ENCODE assay signal across 27 cellular contexts in genomic region chr20:62631336-62632317, GRCh38. TPM values are rescaled to one million over a fixed set of nuclear protein-coding genes. Genes with fewer than 3 reads are reported as not detected.
DNase-seq lines count a peak whose midpoint lies in the region; ATAC-seq and TF ChIP-seq lines count a peak whose summit lies in the region.
"Had no signal": no experiment of that assay in that cellular context is flagged by ENCODE, and none has a peak within 500 bp of the region (broad histone marks: within the 10 kb centered on the region; RNA-seq: fewer than 3 reads in every experiment).

No MANE protein-coding gene starts in this region.

- intact Hi-C loops in Right ventricle myocardium inferior (cut with DNase I) (no loop called here), heart right ventricle (cut with DNase I) (no loop called here), Panc1 (cut with micrococcal nuclease; ENCODE audit: unreplicated experiment) (no loop called here)
- intact Hi-C loops in activated T-helper 1 cell treated with anti-CD3 and anti-CD28 coated beads, Interleukin-12 subunit alpha, Interleukin-12 subunit beta, Interleukin-2, Interleukin-4 antibody, amounts not matched to agents 30 ng/mL and 10 ng/mL and 1 ng/mL, durations not matched to agents 14 hours and 24 hours and 36 hours (cut with micrococcal nuclease): no loop called here
- intact Hi-C loops in CD4-positive, alpha-beta memory T cell (cut with micrococcal nuclease): no loop called here

- no TSS peak for BruUV-seq in Panc1 (replicated peaks; lab: Mats Ljungman, UMichigan)

- no peaks in the 10 kb centered on the region for H3K9me3 Mint-ChIP-seq in stimulated activated memory B cell treated with anti-CD40 and anti-IgM and Interleukin-4, amounts not matched to agents 10 μg/mL and 1 μg/mL and 100 μg/mL, for 72 hours
- no peaks in the 10 kb centered on the region for H3K9me3 Mint-ChIP-seq in activated T-helper 1 cell treated with anti-CD3 and anti-CD28 coated beads, Interleukin-12 subunit alpha, Interleukin-12 subunit beta, Interleukin-2, Interleukin-4 antibody, amounts not matched to agents 30 ng/mL and 10 ng/mL and 1 ng/mL, durations not matched to agents 14 hours and 24 hours and 36 hours
- peaks cover 0 to 3% (median 0%) of the 10 kb centered on the region in 8 donors for H3K9me3 Mint-ChIP-seq in CD4-positive, alpha-beta memory T cell
- H3K9me3 Mint-ChIP-seq: activated T-cell treated with anti-CD3 and anti-CD28 coated beads, Interleukin-2, amount 50 U/mL, for 72 hours; GM23338; memory B cell; naive B cell had no signal

- in situ Hi-C loops in Panc1 (cut with HindIII; ENCODE audit: low pct_unique_long_range_greater_than_20kb, low sequenced_read_pairs): no loop called here

- no peaks in the 10 kb centered on the region for H3K36me3 Mint-ChIP-seq in stimulated activated memory B cell treated with anti-CD40 and anti-IgM and Interleukin-4, amounts not matched to agents 10 μg/mL and 1 μg/mL and 100 μg/mL, for 72 hours
- H3K36me3 Mint-ChIP-seq in activated T-helper 1 cell treated with anti-CD3 and anti-CD28 coated beads, Interleukin-12 subunit alpha, Interleukin-12 subunit beta, Interleukin-2, Interleukin-4 antibody, amounts not matched to agents 30 ng/mL and 10 ng/mL and 1 ng/mL, durations not matched to agents 14 hours and 24 hours and 36 hours (ENCODE audit: low read depth): no peaks in the 10 kb centered on the region
- H3K36me3 Mint-ChIP-seq in CD4-positive, alpha-beta memory T cell: no peaks in the 10 kb centered on the region
- H3K36me3 Mint-ChIP-seq: activated naive CD8-positive, alpha-beta T cell; memory B cell; naive B cell had no signal

- DNase-seq in Right ventricle myocardium inferior (ENCODE audit: missing footprints): peak; percentile 42
- no peak for DNase-seq in heart right ventricle
- DNase-seq in NCI-H2081 treated with DMSO at 0.1 percent for 48 hours (lab: John Stamatoyannopoulos, UW): peak; percentile 65
- DNase-seq in Panc1 (ENCODE audit: low read depth, low spot score): no peak
- no peak for DNase-seq in activated T-helper 1 cell treated with anti-CD3 and anti-CD28 coated beads, Interleukin-12 subunit alpha, Interleukin-12 subunit beta, Interleukin-2, Interleukin-4 antibody, amounts not matched to agents 30 ng/mL and 10 ng/mL and 1 ng/mL, durations not matched to agents 14 hours and 24 hours and 36 hours (ENCODE audit: low spot score)
- DNase-seq in CD4-positive, alpha-beta memory T cell: no peak
- DNase-seq in erythroblast (lab: John Stamatoyannopoulos, UW): no peak
- DNase-seq: activated CD4-positive, alpha-beta T cell treated with anti-CD3 and anti-CD28 coated beads for 1 hour; activated T-cell treated with anti-CD3 and anti-CD28 coated beads, Interleukin-2, amount 50 U/mL, for 72 hours; C1 segment of cervical spinal cord; DMS53; effector CD8-positive, alpha-beta T cell; gastrocnemius medialis; MM.1S; naive B cell; NCI-H226; RPMI8226; SK-N-SH; T1000; testis had no signal

- 90 to 92% methylated on average over 23 to 24 of the region's 24 CpGs for WGBS in heart right ventricle, 2 donors

- H3K27me3 ChIP-seq in heart right ventricle (peaks cover 0 to 57% (median 24%) of the 10 kb centered on the region in 7 donors), Panc1 (ENCODE audit: control insufficient read depth, insufficient read depth, low read length) (no peaks in the 10 kb centered on the region)
- H3K27me3 ChIP-seq in CD4-positive, alpha-beta memory T cell (ENCODE audit: insufficient read depth, low read length): no peaks in the 10 kb centered on the region
- H3K27me3 ChIP-seq: testis had no signal

- no peak for TF ChIP-seq POLR2A in erythroblast (IDR thresholded peaks at IDR 0.05; ENCODE audit: low read length)

- H3K36me3 ChIP-seq in heart right ventricle (no peaks in the 10 kb centered on the region), Panc1 (ENCODE audit: control insufficient read depth, insufficient read depth, low read length) (no peaks in the 10 kb centered on the region)
- no peaks in the 10 kb centered on the region for H3K36me3 ChIP-seq in CD4-positive, alpha-beta memory T cell (ENCODE audit: insufficient read depth, low read length)
- H3K36me3 ChIP-seq: gastrocnemius medialis had no signal

- ATAC-seq in Right ventricle myocardium inferior (no peak), heart right ventricle (no peak), Panc1 (no peak)
- no peak for ATAC-seq in stimulated activated memory B cell treated with anti-CD40 and anti-IgM and Interleukin-4, amounts not matched to agents 10 μg/mL and 1 μg/mL and 100 μg/mL, for 72 hours
- ATAC-seq: activated T-cell treated with anti-CD3 and anti-CD28 coated beads, Interleukin-2, amount 50 U/mL, for 72 hours; esophagus mucosa; gastrocnemius medialis; GM23338; K562 had no signal

- no peak for TF ChIP-seq CTCF in heart right ventricle (IDR thresholded peaks at IDR 0.05)
- no peak for TF ChIP-seq CTCF in Panc1 (IDR thresholded peaks at IDR 0.05)

- H3K4me3 ChIP-seq in heart right ventricle (no peak overlapping the region), Panc1 (ENCODE audit: low read depth in 2 of 2, low read length in 2 of 2) (no peak overlapping the region)
- H3K4me3 ChIP-seq in CD4-positive, alpha-beta memory T cell (ENCODE audit: low read length in 2 of 2): no peak overlapping the region
- H3K4me3 ChIP-seq: gastrocnemius medialis, GM23338, K562, testis had no signal

- no peak overlapping the region for H3K4me3 Mint-ChIP-seq in stimulated activated memory B cell treated with anti-CD40 and anti-IgM and Interleukin-4, amounts not matched to agents 10 μg/mL and 1 μg/mL and 100 μg/mL, for 72 hours
- H3K4me3 Mint-ChIP-seq in activated T-helper 1 cell treated with anti-CD3 and anti-CD28 coated beads, Interleukin-12 subunit alpha, Interleukin-12 subunit beta, Interleukin-2, Interleukin-4 antibody, amounts not matched to agents 30 ng/mL and 10 ng/mL and 1 ng/mL, durations not matched to agents 14 hours and 24 hours and 36 hours: no peak overlapping the region
- no peak overlapping the region for H3K4me3 Mint-ChIP-seq in CD4-positive, alpha-beta memory T cell
- H3K4me3 Mint-ChIP-seq: activated naive CD8-positive, alpha-beta T cell; activated T-cell treated with anti-CD3 and anti-CD28 coated beads, Interleukin-2, amount 50 U/mL, for 72 hours; GM23338; memory B cell; naive B cell had no signal

- H3K9me3 ChIP-seq in heart right ventricle: no peaks in the 10 kb centered on the region
- no peaks in the 10 kb centered on the region for H3K9me3 ChIP-seq in Panc1 (ENCODE audit: control insufficient read depth, insufficient read depth, low read depth, low read length)
- no peaks in the 10 kb centered on the region for H3K9me3 ChIP-seq in CD4-positive, alpha-beta memory T cell (ENCODE audit: control insufficient read depth in 1 of 2, low read length in 2 of 2)
- H3K9me3 ChIP-seq: gastrocnemius medialis, SK-N-SH, testis had no signal

- CTCF ChIA-PET in Panc1 (lab: Charles Lee): no interaction called here
- CTCF ChIA-PET in CD4-positive, alpha-beta memory T cell (lab: Charles Lee; ENCODE audit: partially characterized antibody): no interaction called here

- POLR2A ChIA-PET in Panc1 (lab: Charles Lee): no interaction called here
- POLR2A ChIA-PET in CD4-positive, alpha-beta memory T cell (lab: Charles Lee; ENCODE audit: partially characterized antibody): no interaction called here

- H3K27ac ChIP-seq in heart right ventricle (no peak overlapping the region), Panc1 (ENCODE audit: low read length) (peak overlapping the region; percentile 52; the same call in 1 of the 2 replicates)
- H3K27ac ChIP-seq in CD4-positive, alpha-beta memory T cell (ENCODE audit: low read depth, low read length): no peak overlapping the region
- H3K27ac ChIP-seq: testis had no signal

- peaks cover 18% of the 10 kb centered on the region for H3K4me1 Mint-ChIP-seq in stimulated activated memory B cell treated with anti-CD40 and anti-IgM and Interleukin-4, amounts not matched to agents 10 μg/mL and 1 μg/mL and 100 μg/mL, for 72 hours
- peaks cover 20% of the 10 kb centered on the region for H3K4me1 Mint-ChIP-seq in activated T-helper 1 cell treated with anti-CD3 and anti-CD28 coated beads, Interleukin-12 subunit alpha, Interleukin-12 subunit beta, Interleukin-2, Interleukin-4 antibody, amounts not matched to agents 30 ng/mL and 10 ng/mL and 1 ng/mL, durations not matched to agents 14 hours and 24 hours and 36 hours (ENCODE audit: low read depth)
- peaks cover 0 to 7% (median 0%) of the 10 kb centered on the region in 4 donors for H3K4me1 Mint-ChIP-seq in CD4-positive, alpha-beta memory T cell

- H3K4me1 ChIP-seq in heart right ventricle (peaks cover 0 to 8% (median 0%) of the 10 kb centered on the region in 9 donors), Panc1 (ENCODE audit: control insufficient read depth, insufficient read depth, low read length) (peaks cover 47% of the 10 kb centered on the region)
- H3K4me1 ChIP-seq in CD4-positive, alpha-beta memory T cell (ENCODE audit: insufficient read depth, low read length): no peaks in the 10 kb centered on the region
- H3K4me1 ChIP-seq: gastrocnemius medialis, testis had no signal

- peak overlapping the region; percentile 3 for H3K27ac Mint-ChIP-seq in stimulated activated memory B cell treated with anti-CD40 and anti-IgM and Interleukin-4, amounts not matched to agents 10 μg/mL and 1 μg/mL and 100 μg/mL, for 72 hours
- H3K27ac Mint-ChIP-seq in activated T-helper 1 cell treated with anti-CD3 and anti-CD28 coated beads, Interleukin-12 subunit alpha, Interleukin-12 subunit beta, Interleukin-2, Interleukin-4 antibody, amounts not matched to agents 30 ng/mL and 10 ng/mL and 1 ng/mL, durations not matched to agents 14 hours and 24 hours and 36 hours: no peak overlapping the region
- no peak overlapping the region for H3K27ac Mint-ChIP-seq in CD4-positive, alpha-beta memory T cell
- H3K27ac Mint-ChIP-seq: activated naive CD8-positive, alpha-beta T cell; activated T-cell treated with anti-CD3 and anti-CD28 coated beads, Interleukin-2, amount 50 U/mL, for 72 hours; GM23338; memory B cell had no signal

- peaks cover 46% of the 10 kb centered on the region for H3K27me3 Mint-ChIP-seq in stimulated activated memory B cell treated with anti-CD40 and anti-IgM and Interleukin-4, amounts not matched to agents 10 μg/mL and 1 μg/mL and 100 μg/mL, for 72 hours
- H3K27me3 Mint-ChIP-seq in activated T-helper 1 cell treated with anti-CD3 and anti-CD28 coated beads, Interleukin-12 subunit alpha, Interleukin-12 subunit beta, Interleukin-2, Interleukin-4 antibody, amounts not matched to agents 30 ng/mL and 10 ng/mL and 1 ng/mL, durations not matched to agents 14 hours and 24 hours and 36 hours (ENCODE audit: insufficient read depth): peaks cover 25% of the 10 kb centered on the region
- peaks cover 8 to 10% of the 10 kb centered on the region in 2 donors for H3K27me3 Mint-ChIP-seq in CD4-positive, alpha-beta memory T cell
- H3K27me3 Mint-ChIP-seq: activated naive CD8-positive, alpha-beta T cell had no signal

RNA-seq across cellular contexts. Expression of gene SLCO4A1, which starts 10.7 kb away (rescaled TPM):
- total RNA-seq in Right ventricle myocardium inferior: 15.5 TPM
- total RNA-seq in heart right ventricle: 10 to 100 TPM in 3 of 10 donors, 1 to 10 TPM in 7; 1.5 to 34.3 (median 4.9) TPM
- polyA plus RNA-seq in heart right ventricle: 10 to 100 TPM; 21.7 to 52.7 TPM
- 167 TPM for total RNA-seq in Panc1 (2021; ENCODE audit: unreplicated experiment)
- polyA plus RNA-seq in Panc1 (2012; ENCODE audit: insufficient read length): 145 TPM
- total RNA-seq in activated T-helper 1 cell treated with anti-CD3 and anti-CD28 coated beads, Interleukin-12 subunit alpha, Interleukin-12 subunit beta, Interleukin-2, Interleukin-4 antibody, amounts not matched to agents 30 ng/mL and 10 ng/mL and 1 ng/mL, durations not matched to agents 14 hours and 24 hours and 36 hours: 47.6 and 49.8 TPM in 2 replicates
- total RNA-seq in CD4-positive, alpha-beta memory T cell: under 1 TPM; 0.97 to 0.99 TPM
- polyA plus RNA-seq in CD4-positive, alpha-beta memory T cell: under 1 TPM in 1 of 2 donors, not detected in 1; 0.49 TPM
- total RNA-seq: chondrocyte had no signal

Comparison
In these comparisons a context has a peak if more than half of its experiments do, and no peak if none do; other contexts are left out.
1. DNase-seq: peak in Right ventricle myocardium inferior (single experiment) and NCI-H2081 treated with DMSO at 0.1 percent for 48 hours (single experiment); none in heart right ventricle (0 of 2), Panc1 (single experiment), activated T-helper 1 cell treated with anti-CD3 and anti-CD28 coated beads, Interleukin-12 subunit alpha, Interleukin-12 subunit beta, Interleukin-2, Interleukin-4 antibody, amounts not matched to agents 30 ng/mL and 10 ng/mL and 1 ng/mL, durations not matched to agents 14 hours and 24 hours and 36 hours (single experiment), CD4-positive, alpha-beta memory T cell (0 of 5) and erythroblast (0 of 2).